ENCODE assay signal across 12 cellular contexts in genomic region chr19:38841787-38842438, GRCh38. TPM values are rescaled to one million over a fixed set of nuclear protein-coding genes. Genes with fewer than 3 reads are reported as not detected.
DNase-seq lines count a peak whose midpoint lies in the region; ATAC-seq and TF ChIP-seq lines count a peak whose summit lies in the region.
"Had no signal": no experiment of that assay in that cellular context is flagged by ENCODE, and none has a peak within 500 bp of the region (broad histone marks: within the 10 kb centered on the region; RNA-seq: fewer than 3 reads in every experiment).

No MANE protein-coding gene starts in this region.

- no peaks in the 10 kb centered on the region for H3K27me3 ChIP-seq in CD4-positive, CD25-positive, alpha-beta regulatory T cell (ENCODE audit: control insufficient read depth, insufficient read depth, low read length)
- H3K27me3 ChIP-seq in Peyer's patch (no peaks in the 10 kb centered on the region), tibial nerve (no peaks in the 10 kb centered on the region)

- WGBS in tibial nerve, 2 donors = 92% methylated on average over 19 of the region's 19 CpGs

- peak; percentile 39 to 49 for ATAC-seq in CD4-positive, CD25-positive, alpha-beta regulatory T cell (ENCODE audit: low read depth in 2 of 2)
- ATAC-seq in mucosa of descending colon = peak; percentile 9
- ATAC-seq in GM19351 (IDR thresholded peaks at IDR 0.05; ENCODE audit: unreplicated experiment) = no peak
- ATAC-seq in SK-N-SH treated with all-trans-retinoic acid at 6 μM for 48 hours = no peak

- peaks cover 0 to 5% (median 0%) of the 10 kb centered on the region in 7 donors for H3K9me3 Mint-ChIP-seq in CD4-positive, CD25-positive, alpha-beta regulatory T cell

- peak; percentile 12 to 36 for TF ChIP-seq POLR2A in Peyer's patch (IDR thresholded peaks at IDR 0.05)
- TF ChIP-seq POLR2A in tibial nerve (IDR thresholded peaks at IDR 0.05) = no peak

- TF ChIP-seq CTCF in Peyer's patch (IDR thresholded peaks at IDR 0.05) (no peak), mucosa of descending colon (IDR thresholded peaks at IDR 0.05) (no peak), tibial nerve (IDR thresholded peaks at IDR 0.05) (no peak)

- peak; percentile 50 to 75 (median 63) for DNase-seq in CD4-positive, CD25-positive, alpha-beta regulatory T cell
- peak in 1 of 3 donors; percentile 78 for DNase-seq in Peyer's patch
- DNase-seq in activated effector memory CD4-positive, alpha-beta T cell treated with anti-CD3 and anti-CD28 coated beads, Interleukin-2, amount 50 U/mL, for 16 hours = peak; percentile 83
- no peak for DNase-seq in mucosa of descending colon
- DNase-seq in tibial nerve (ENCODE audit: low spot score in 2 of 2) = no peak
- DNase-seq in C1 segment of cervical spinal cord (lab: John Stamatoyannopoulos, UW) = no peak
- DNase-seq: NCI-H2081 had no signal

- peak overlapping the region; percentile 84 to 93 (median 90) for H3K4me3 Mint-ChIP-seq in CD4-positive, CD25-positive, alpha-beta regulatory T cell

- H3K4me1 Mint-ChIP-seq in CD4-positive, CD25-positive, alpha-beta regulatory T cell = peaks cover 16 to 71% (median 49%) of the 10 kb centered on the region in 4 donors

- H3K9me3 ChIP-seq in CD4-positive, CD25-positive, alpha-beta regulatory T cell (ENCODE audit: control insufficient read depth in 2 of 2, low read length in 2 of 2) = no peaks in the 10 kb centered on the region
- H3K9me3 ChIP-seq in Peyer's patch (no peaks in the 10 kb centered on the region), mucosa of descending colon (no peaks in the 10 kb centered on the region), tibial nerve (no peaks in the 10 kb centered on the region)

- peak overlapping the region; percentile 60 for H3K4me3 ChIP-seq in CD4-positive, CD25-positive, alpha-beta regulatory T cell (ENCODE audit: low read depth, low read length)
- H3K4me3 ChIP-seq in Peyer's patch (peak overlapping the region in 2 of 4 donors; percentile 2 to 10), mucosa of descending colon (no peak overlapping the region), tibial nerve (no peak overlapping the region)
- H3K4me3 ChIP-seq: SK-N-MC had no signal

- peak in 1 of 2 donors; percentile 14 for TF ChIP-seq EP300 in tibial nerve (IDR thresholded peaks at IDR 0.05)

- peak overlapping the region; percentile 86 to 97 (median 91) for H3K27ac Mint-ChIP-seq in CD4-positive, CD25-positive, alpha-beta regulatory T cell

- intact Hi-C loops in mucosa of descending colon (cut with DNase I, micrococcal nuclease) = no loop called here

- peaks cover 96% of the 10 kb centered on the region for H3K36me3 ChIP-seq in CD4-positive, CD25-positive, alpha-beta regulatory T cell (ENCODE audit: control insufficient read depth, insufficient read depth, low read length)
- H3K36me3 ChIP-seq in Peyer's patch (peaks cover 0 to 100% (median 8%) of the 10 kb centered on the region in 3 donors), mucosa of descending colon (ENCODE audit: low read depth) (peaks cover 67% of the 10 kb centered on the region), tibial nerve (peaks cover 26 to 100% (median 96%) of the 10 kb centered on the region in 3 donors)

- peaks cover 69% of the 10 kb centered on the region for H3K4me1 ChIP-seq in CD4-positive, CD25-positive, alpha-beta regulatory T cell (ENCODE audit: control insufficient read depth, insufficient read depth, low read length, poor library complexity, severe bottlenecking)
- H3K4me1 ChIP-seq in Peyer's patch (peaks cover 0 to 25% (median 16%) of the 10 kb centered on the region in 4 donors), mucosa of descending colon (ENCODE audit: low read depth) (peaks cover 3% of the 10 kb centered on the region), tibial nerve (peaks cover 0 to 49% (median 8%) of the 10 kb centered on the region in 4 donors)

- peaks cover 11% of the 10 kb centered on the region for H3K27me3 Mint-ChIP-seq in CD4-positive, CD25-positive, alpha-beta regulatory T cell

- H3K36me3 Mint-ChIP-seq in CD4-positive, CD25-positive, alpha-beta regulatory T cell = peaks cover 65% of the 10 kb centered on the region

- H3K27ac ChIP-seq in CD4-positive, CD25-positive, alpha-beta regulatory T cell (ENCODE audit: insufficient read depth, low read length, poor library complexity, severe bottlenecking) = peak overlapping the region; percentile 77
- H3K27ac ChIP-seq in Peyer's patch = peak overlapping the region; percentile 32 to 77 (median 54)
- H3K27ac ChIP-seq in tibial nerve = peak overlapping the region in 1 of 4 donors; percentile 4
- H3K27ac ChIP-seq: SK-N-MC had no signal

TF ChIP-seq in SK-N-SH treated with all-trans-retinoic acid at 6 μM for 48 hours, 23 proteins besides CTCF, POLR2A, EP300 and RAD21:
- TF ChIP-seq ZFP3 (CRISPR knock-in tag; IDR thresholded peaks at IDR 0.05) (no peak), GLIS3 (CRISPR knock-in tag; IDR thresholded peaks at IDR 0.05) (no peak), CREB5 (CRISPR knock-in tag; IDR thresholded peaks at IDR 0.05; ENCODE audit: low read depth) (no peak), ZNF565 (CRISPR knock-in tag; conservative IDR thresholded peaks at IDR 0.05; ENCODE audit: low read depth) (no peak), ARNTL (CRISPR knock-in tag; IDR thresholded peaks at IDR 0.05; ENCODE audit: borderline replicate concordance, low read depth) (no peak), BACH2 (CRISPR knock-in tag; IDR thresholded peaks at IDR 0.05; ENCODE audit: borderline replicate concordance) (no peak), TCF4 (CRISPR knock-in tag; IDR thresholded peaks at IDR 0.05; ENCODE audit: borderline replicate concordance) (no peak), SNAI2 (CRISPR knock-in tag; IDR thresholded peaks at IDR 0.05) (no peak), ISL1 (CRISPR knock-in tag; IDR thresholded peaks at IDR 0.05) (no peak)

RNA-seq across cellular contexts. Expression of gene HNRNPL, which starts 7.9 kb away (rescaled TPM):
- total RNA-seq in CD4-positive, CD25-positive, alpha-beta regulatory T cell = 503 TPM
- polyA plus RNA-seq in CD4-positive, CD25-positive, alpha-beta regulatory T cell = 10 to 100 TPM; 66.3 to 93.6 (median 85.5) TPM
- total RNA-seq in Peyer's patch = 100 to 1,000 TPM; 149 to 229 (median 186) TPM
- 100 to 1,000 TPM; 267 to 317 (median 292) TPM for total RNA-seq in mucosa of descending colon
- 100 to 1,000 TPM; 170 to 205 (median 179) TPM for total RNA-seq in tibial nerve

RNA-seq across cellular contexts. Expression of gene ECH1, which starts 10.3 kb away (rescaled TPM):
- 95.2 TPM for total RNA-seq in CD4-positive, CD25-positive, alpha-beta regulatory T cell
- 100 to 1,000 TPM; 248 to 308 (median 277) TPM for polyA plus RNA-seq in CD4-positive, CD25-positive, alpha-beta regulatory T cell
- total RNA-seq in Peyer's patch (100 to 1,000 TPM; 138 to 276 (median 156) TPM), mucosa of descending colon (100 to 1,000 TPM; 275 to 315 (median 290) TPM), tibial nerve (100 to 1,000 TPM in 3 of 4 donors, 10 to 100 TPM in 1; 81.8 to 135 (median 119) TPM)

RNA-seq across cellular contexts. Expression of gene LGALS4, which starts 29.2 kb away (rescaled TPM):
- total RNA-seq in CD4-positive, CD25-positive, alpha-beta regulatory T cell = 2.1 TPM
- polyA plus RNA-seq in CD4-positive, CD25-positive, alpha-beta regulatory T cell = under 1 TPM in 1 of 4 donors, not detected in 3; 0.10 TPM
- 1,000 to 10,000 TPM; 1,215 to 4,170 (median 2,579) TPM for total RNA-seq in Peyer's patch
- total RNA-seq in mucosa of descending colon = 1,000 to 10,000 TPM; 2,367 to 7,005 (median 6,199) TPM
- 1 to 10 TPM in 1 of 4 donors, under 1 TPM in 2, not detected in 1; 0.20 to 2.1 (median 0.63) TPM for total RNA-seq in tibial nerve
- total RNA-seq: epithelial cell of proximal tubule, pulmonary artery endothelial cell had no signal

RNA-seq across cellular contexts. Expression of gene RINL, which starts 36.2 kb away (rescaled TPM):
- total RNA-seq in CD4-positive, CD25-positive, alpha-beta regulatory T cell = 48.9 TPM
- 10 to 100 TPM; 30.1 to 39.7 (median 36.5) TPM for polyA plus RNA-seq in CD4-positive, CD25-positive, alpha-beta regulatory T cell
- total RNA-seq in Peyer's patch (10 to 100 TPM in 1 of 4 donors, 1 to 10 TPM in 3; 4.6 to 22.3 (median 7.2) TPM), mucosa of descending colon (1 to 10 TPM; 3.8 to 5.4 (median 5.2) TPM), tibial nerve (10 to 100 TPM in 2 of 4 donors, 1 to 10 TPM in 2; 8.4 to 28.8 (median 11.6) TPM)

RNA-seq across cellular contexts. Expression of gene LGALS7B, which starts 52.9 kb away (rescaled TPM):
- not detected for total RNA-seq in CD4-positive, CD25-positive, alpha-beta regulatory T cell
- polyA plus RNA-seq in CD4-positive, CD25-positive, alpha-beta regulatory T cell = not detected
- total RNA-seq in Peyer's patch = not detected
- total RNA-seq in mucosa of descending colon = not detected
- not detected for total RNA-seq in tibial nerve
- total RNA-seq: pulmonary artery endothelial cell had no signal

Comparison
In these comparisons a context has a peak if more than half of its experiments do, and no peak if none do; other contexts are left out.
1. ATAC-seq: peak in CD4-positive, CD25-positive, alpha-beta regulatory T cell (2 of 2) and mucosa of descending colon (single experiment); none in GM19351 (single experiment) and SK-N-SH treated with all-trans-retinoic acid at 6 μM for 48 hours (single experiment).
2. DNase-seq: peak in CD4-positive, CD25-positive, alpha-beta regulatory T cell (3 of 3) and activated effector memory CD4-positive, alpha-beta T cell treated with anti-CD3 and anti-CD28 coated beads, Interleukin-2, amount 50 U/mL, for 16 hours (single experiment); none in mucosa of descending colon (0 of 3), tibial nerve (0 of 2) and C1 segment of cervical spinal cord (0 of 14).
3. POLR2A ChIP-seq: peak in Peyer's patch (2 of 2); none in tibial nerve (0 of 2).
4. RNA of gene LGALS4, which starts 29.2 kb away (total RNA-seq): 2,367 to 7,005 TPM in mucosa of descending colon and 1,215 to 4,170 TPM in Peyer's patch; 2.1 TPM in CD4-positive, CD25-positive, alpha-beta regulatory T cell (single experiment) and 0.20 to 2.1 TPM in tibial nerve; every median in the first group is over 100 times any median in the second.